ENCODE assay signal across 19 cellular contexts in genomic region chr22:27534720-27535125, GRCh38.
A peak's percentile ranks its signal among the peaks of the same experiment; 100 is the strongest.
DNase-seq lines count a peak whose midpoint lies in the region; ATAC-seq, FAIRE-seq and TF ChIP-seq lines count a peak whose summit lies in the region.
"Had no signal": no experiment of that assay in that cellular context is flagged by ENCODE, and none has a peak within 500 bp of the region (broad histone marks: within the 10 kb centered on the region; RNA-seq: fewer than 3 reads in every experiment).

No MANE protein-coding gene starts in this region.

- TF ChIP-seq EP300 in K562 (IDR thresholded peaks at IDR 0.05; ENCODE audit: low read length): no peak

- TF ChIP-seq CTCF in K562 (IDR thresholded peaks at IDR 0.05 in 2 of 3, conservative IDR thresholded peaks at IDR 0.05 in 1 of 3; ENCODE audit: insufficient read depth in 2 of 3, low read depth in 1 of 3, low read length in 3 of 3) (no peak), tibial artery (IDR thresholded peaks at IDR 0.05) (no peak)

- intact Hi-C loops in K562 (cut with micrococcal nuclease): no loop called here
- intact Hi-C loops in tibial artery (cut with DNase I; ENCODE audit: low total_unique reads): no loop called here

- no peak for ATAC-seq in K562
- ATAC-seq in left lobe of liver: peak; percentile 72
- no peak for ATAC-seq in GM21447 (IDR thresholded peaks at IDR 0.05; ENCODE audit: unreplicated experiment)
- ATAC-seq: activated CD4-positive, CD25-positive, alpha-beta regulatory T cell treated with anti-CD3 and anti-CD28 coated beads, Interleukin-2, amount 50 U/mL, for 24 hours; activated CD8-positive, alpha-beta memory T cell treated with anti-CD3 and anti-CD28 coated beads, Interleukin-2, amount 10 ng/mL, durations not matched to agents 7 days and 5 days had no signal

- CTCF ChIA-PET in K562 (lab: Yijun Ruan, JAX; ENCODE audit: low intra/inter-chr PET ratio): no interaction called here

- H3K27me3 ChIP-seq in K562 (ENCODE audit: control insufficient read depth in 2 of 2, insufficient read depth in 2 of 2, low read length in 2 of 2): peaks cover 0 to 18% of the 10 kb centered on the region in 2 experiments; a peak in 2 of 5 replicates
- H3K27me3 ChIP-seq in tibial artery: no peaks in the 10 kb centered on the region
- H3K27me3 ChIP-seq: upper lobe of left lung had no signal

- in situ Hi-C loops in K562 (cut with MboI): no loop called here

- no peak for TF ChIP-seq RAD21 in K562 (CRISPR knock-in tag; conservative IDR thresholded peaks at IDR 0.05 in 1 of 2, IDR thresholded peaks at IDR 0.05 in 1 of 2)

- H3K36me3 ChIP-seq in K562 (ENCODE audit: control insufficient read depth, insufficient read depth, low read length) (no peaks in the 10 kb centered on the region), tibial artery (no peaks in the 10 kb centered on the region)
- H3K36me3 ChIP-seq: heart right ventricle, upper lobe of left lung had no signal

- no peaks in the 10 kb centered on the region for H4K20me1 ChIP-seq in K562 (replicated peaks; ENCODE audit: control insufficient read depth, insufficient read depth, low read length)

- BruUV-seq in K562 (replicated peaks; lab: Mats Ljungman, UMichigan): no TSS peak

- POLR2A ChIA-PET in K562 (lab: Yijun Ruan, JAX): no interaction called here

- 0% methylated on average over 5 of the region's 7 CpGs for WGBS in K562 (ENCODE audit: insufficient coverage, low coverage, missing lambda C conversion rate)

- H3K4me1 ChIP-seq in K562 (replicated peaks in 1 of 2; ENCODE audit: control insufficient read depth in 2 of 2, insufficient read depth in 2 of 2, low read length in 2 of 2): no peaks in the 10 kb centered on the region
- peaks cover 0 to 12% (median 4%) of the 10 kb centered on the region in 4 donors for H3K4me1 ChIP-seq in tibial artery

- TF ChIP-seq POLR2A in K562 (conservative IDR thresholded peaks at IDR 0.05): no peak

- H3K79me2 ChIP-seq in K562 (ENCODE audit: control insufficient read depth, insufficient read depth, low read length): no peaks in the 10 kb centered on the region

- H3K27ac ChIP-seq in K562 (ENCODE audit: extremely low read depth, low read depth, low read length) (no peak overlapping the region), tibial artery (no peak overlapping the region)
- H3K27ac ChIP-seq: heart right ventricle, upper lobe of left lung had no signal

- H3K4me2 ChIP-seq in K562 (ENCODE audit: insufficient read depth, low read length): no peak overlapping the region

- H3K9me1 ChIP-seq in K562 (ENCODE audit: control insufficient read depth, insufficient read depth, low read length): no peaks in the 10 kb centered on the region

- H3K9me3 ChIP-seq in K562 (replicated peaks; ENCODE audit: control insufficient read depth, insufficient read depth, low read depth, low read length) (no peaks in the 10 kb centered on the region), tibial artery (no peaks in the 10 kb centered on the region)
- H3K9me3 ChIP-seq: upper lobe of left lung had no signal

- no peak overlapping the region for H3K9ac ChIP-seq in K562 (ENCODE audit: insufficient read depth in 1 of 2, low read depth in 2 of 2, low read length in 2 of 2)

- H2AFZ ChIP-seq in K562 (ENCODE audit: low read depth, low read length): no peak overlapping the region

- FAIRE-seq in K562 (lab: Jason Lieb, UNC): no peak

- H3K4me3 ChIP-seq in K562: no peak overlapping the region
- H3K4me3 ChIP-seq in tibial artery: no peak overlapping the region
- H3K4me3 ChIP-seq: heart right ventricle, upper lobe of left lung had no signal

- peak; percentile 5 for DNase-seq in A172 (ENCODE audit: low spot score)
- peak; percentile 75 for DNase-seq in GM04504 (ENCODE audit: low read depth)
- no peak for DNase-seq in K562 (ENCODE audit: extremely low read depth in 1 of 4, low spot score in 3 of 4)
- DNase-seq in left lobe of liver (ENCODE audit: low spot score): no peak
- no peak for DNase-seq in cerebellar nuclear complex (lab: John Stamatoyannopoulos, UW)
- no peak for DNase-seq in tibial artery
- DNase-seq in NCI-H345 treated with DMSO at 0.1 percent for 48 hours (lab: John Stamatoyannopoulos, UW; ENCODE audit: unreplicated experiment): no peak
- DNase-seq: activated CD8-positive, alpha-beta memory T cell treated with anti-CD3 and anti-CD28 coated beads, Interleukin-2, amount 10 ng/mL, durations not matched to agents 7 days and 5 days; central memory CD4-positive, alpha-beta T cell; endodermal cell; GOT3; heart right ventricle; NCI-H1694 treated with DMSO at 0.1 percent for 48 hours; retina; RPMI8226; stimulated activated CD4-positive, alpha-beta T cell treated with anti-CD3 and anti-CD28 coated beads, Interleukin-4, amount 100 ng/mL, for 1 hour; upper lobe of left lung had no signal

TF ChIP-seq in K562, 482 proteins besides CTCF, POLR2A, EP300 and RAD21:
- TF ChIP-seq SRSF1 (IDR thresholded peaks at IDR 0.05; ENCODE audit: low read depth, low read length) (no peak), ZNF444 (CRISPR knock-in tag; IDR thresholded peaks at IDR 0.05) (no peak), TRIM28 (IDR thresholded peaks at IDR 0.05) (no peak), ETV1 (tag; conservative IDR thresholded peaks at IDR 0.05; ENCODE audit: low read depth) (no peak), HDAC2 (IDR thresholded peaks at IDR 0.05) (no peak), ZNF316 (IDR thresholded peaks at IDR 0.05) (peak; percentile 63), ZNF764 (CRISPR knock-in tag; IDR thresholded peaks at IDR 0.05; ENCODE audit: low read depth) (no peak), MAFG (tag; conservative IDR thresholded peaks at IDR 0.05) (peak; percentile 52; the same call in 1 of the 2 replicates), C11orf30 (IDR thresholded peaks at IDR 0.05; ENCODE audit: low read depth) (peak; percentile 57), CGGBP1 (CRISPR knock-in tag; IDR thresholded peaks at IDR 0.05) (no peak)
- TF ChIP-seq, protein P1, sequence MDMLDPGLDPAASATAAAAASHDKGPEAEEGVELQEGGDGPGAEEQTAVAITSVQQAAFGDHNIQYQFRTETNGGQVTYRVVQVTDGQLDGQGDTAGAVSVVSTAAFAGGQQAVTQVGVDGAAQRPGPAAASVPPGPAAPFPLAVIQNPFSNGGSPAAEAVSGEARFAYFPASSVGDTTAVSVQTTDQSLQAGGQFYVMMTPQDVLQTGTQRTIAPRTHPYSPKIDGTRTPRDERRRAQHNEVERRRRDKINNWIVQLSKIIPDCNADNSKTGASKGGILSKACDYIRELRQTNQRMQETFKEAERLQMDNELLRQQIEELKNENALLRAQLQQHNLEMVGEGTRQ (CRISPR knock-in tag; IDR thresholded peaks at IDR 0.05): no peak
- TF ChIP-seq, protein P2, sequence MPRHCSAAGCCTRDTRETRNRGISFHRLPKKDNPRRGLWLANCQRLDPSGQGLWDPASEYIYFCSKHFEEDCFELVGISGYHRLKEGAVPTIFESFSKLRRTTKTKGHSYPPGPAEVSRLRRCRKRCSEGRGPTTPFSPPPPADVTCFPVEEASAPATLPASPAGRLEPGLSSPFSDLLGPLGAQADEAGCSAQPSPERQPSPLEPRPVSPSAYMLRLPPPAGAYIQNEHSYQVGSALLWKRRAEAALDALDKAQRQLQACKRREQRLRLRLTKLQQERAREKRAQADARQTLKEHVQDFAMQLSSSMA (CRISPR knock-in tag; IDR thresholded peaks at IDR 0.05): no peak

Comparison
In these comparisons a context has a peak if more than half of its experiments do, and no peak if none do; other contexts are left out.
1. DNase-seq: peak in A172 (single experiment) and GM04504 (single experiment); none in K562 (0 of 4), left lobe of liver (single experiment), cerebellar nuclear complex (0 of 2), tibial artery (0 of 2) and NCI-H345 treated with DMSO at 0.1 percent for 48 hours (single experiment).